ENCODE assay signal across 12 cellular contexts in genomic region chr17:62562656-62563055, GRCh38.
DNase-seq lines count a peak whose midpoint lies in the region; ATAC-seq and TF ChIP-seq lines count a peak whose summit lies in the region.
"Had no signal": no experiment of that assay in that cellular context is flagged by ENCODE, and none has a peak within 500 bp of the region (broad histone marks: within the 10 kb centered on the region; RNA-seq: fewer than 3 reads in every experiment).

No MANE protein-coding gene starts in this region.

- no peak overlapping the region for H3K27ac Mint-ChIP-seq in natural killer cell

- peaks cover 0 to 6% (median 0%) of the 10 kb centered on the region in 4 donors for H3K4me1 ChIP-seq in right lobe of liver

- H3K27me3 ChIP-seq in right lobe of liver, result no peaks in the 10 kb centered on the region
- H3K27me3 ChIP-seq: cardiac muscle cell, foreskin keratinocyte had no signal

- TF ChIP-seq POLR2A in right lobe of liver (IDR thresholded peaks at IDR 0.05), result no peak

- ATAC-seq in right lobe of liver (peak in 3 of 4 donors; percentile 40 to 75 (median 73)), GM18502 (IDR thresholded peaks at IDR 0.05; ENCODE audit: poor library complexity, unreplicated experiment) (no peak), natural killer cell (no peak)
- ATAC-seq: foreskin keratinocyte had no signal

- in situ Hi-C loops in astrocyte of the spinal cord (cut with HindIII; ENCODE audit: low sequenced_read_pairs), result no loop called here

- peaks cover 13% of the 10 kb centered on the region for H3K36me3 Mint-ChIP-seq in natural killer cell

- peaks cover 0 to 21% (median 0%) of the 10 kb centered on the region in 4 donors for H3K36me3 ChIP-seq in right lobe of liver

- TF ChIP-seq CTCF in astrocyte of the spinal cord (IDR thresholded peaks at IDR 0.05; ENCODE audit: low read depth, low read length) (no peak), right lobe of liver (IDR thresholded peaks at IDR 0.05) (no peak), natural killer cell (IDR thresholded peaks at IDR 0.05) (no peak)

- no peaks in the 10 kb centered on the region for H3K27me3 Mint-ChIP-seq in natural killer cell (ENCODE audit: low read depth in 2 of 2)

- 27% methylated on average over 1 of the region's 1 CpG for WGBS in right lobe of liver (ENCODE audit: insufficient coverage, low coverage, low lambda C conversion rate, missing lambda C conversion rate)

- no peaks in the 10 kb centered on the region for H3K9me3 ChIP-seq in right lobe of liver

- H3K27ac ChIP-seq in right lobe of liver, result no peak overlapping the region
- H3K27ac ChIP-seq: cardiac muscle cell, foreskin keratinocyte had no signal

- no peak overlapping the region for H3K4me3 Mint-ChIP-seq in natural killer cell

- no peaks in the 10 kb centered on the region for H3K9me3 Mint-ChIP-seq in natural killer cell

- peak; percentile 64 for DNase-seq in Daoy (ENCODE audit: low read depth)
- DNase-seq in LoVo (ENCODE audit: low spot score), result peak; percentile 35
- DNase-seq in astrocyte of the spinal cord (ENCODE audit: low read depth, low spot score), result peak; percentile 75
- no peak for DNase-seq in right lobe of liver
- DNase-seq in activated CD4-positive, alpha-beta T cell treated with anti-CD3 and anti-CD28 coated beads, Interleukin-2, amount 50 U/mL, for 48 hours, result no peak
- no peak for DNase-seq in D341Med (ENCODE audit: low spot score)
- no peak for DNase-seq in natural killer cell
- DNase-seq: NCI-H1417 treated with DMSO at 0.1 percent for 48 hours, OCI-M1 had no signal

- H3K4me3 ChIP-seq in astrocyte of the spinal cord (ENCODE audit: low read depth, low read length) (no peak overlapping the region), right lobe of liver (no peak overlapping the region)
- H3K4me3 ChIP-seq: cardiac muscle cell had no signal

- intact Hi-C loops in right lobe of liver (cut with DNase I) (no loop called here), natural killer cell (cut with micrococcal nuclease) (no loop called here)

- H3K4me1 Mint-ChIP-seq in natural killer cell, result peaks cover 0 to 10% of the 10 kb centered on the region in 2 donors

Comparison
In these comparisons a context has a peak if more than half of its experiments do, and no peak if none do; other contexts are left out.
1. DNase-seq: peak in Daoy (single experiment), LoVo (single experiment) and astrocyte of the spinal cord (single experiment); none in right lobe of liver (0 of 3), activated CD4-positive, alpha-beta T cell treated with anti-CD3 and anti-CD28 coated beads, Interleukin-2, amount 50 U/mL, for 48 hours (0 of 2), D341Med (single experiment) and natural killer cell (single experiment).
2. ATAC-seq: peak in right lobe of liver (3 of 4); none in GM18502 (single experiment) and natural killer cell (0 of 3).